ENCODE assay signal across 11 cellular contexts in the genomic region with DNA sequence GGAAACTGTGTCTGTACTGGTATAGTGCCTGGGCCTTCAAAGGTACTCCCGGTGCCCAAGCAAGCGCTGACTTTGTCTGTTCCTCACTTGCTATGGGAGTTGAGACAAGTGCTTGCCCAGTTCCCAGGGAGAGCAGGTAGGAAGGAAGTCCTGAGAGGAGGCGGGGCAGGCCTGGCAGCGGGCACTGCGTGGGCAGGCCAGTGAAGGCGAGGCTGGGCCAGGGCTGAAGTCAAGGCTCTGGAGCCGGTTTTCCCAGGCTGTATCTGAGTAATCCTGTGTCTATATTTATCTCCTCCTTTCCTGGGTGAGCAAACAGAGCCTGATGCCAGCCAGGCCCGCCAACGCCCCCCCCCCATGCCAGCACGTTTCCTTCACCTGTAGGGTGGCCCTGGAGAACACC. TPM values are rescaled to one million over a fixed set of nuclear protein-coding genes. Genes with fewer than 3 reads are reported as not detected.
DNase-seq lines count a peak whose midpoint lies in the region; ATAC-seq and TF ChIP-seq lines count a peak whose summit lies in the region.
"Had no signal": no experiment of that assay in that cellular context is flagged by ENCODE, and none has a peak within 500 bp of the region (broad histone marks: within the 10 kb centered on the region; RNA-seq: fewer than 3 reads in every experiment).

No MANE protein-coding gene starts in this region.

- H3K4me1 Mint-ChIP-seq in neural progenitor cell: peaks cover 38% of the 10 kb centered on the region
- H3K4me1 Mint-ChIP-seq in activated T-helper 2 cell treated with anti-CD3 and anti-CD28 coated beads, Interferon-gamma antibody, Interleukin-2, Interleukin-4, amounts not matched to agents 10 μg/mL and 5 μg/mL and 100 μg/mL, durations not matched to agents 14 hours and 24 hours and 36 hours (ENCODE audit: low read depth): peaks cover 9% of the 10 kb centered on the region

- H3K36me3 Mint-ChIP-seq in neural progenitor cell: no peaks in the 10 kb centered on the region
- no peaks in the 10 kb centered on the region for H3K36me3 Mint-ChIP-seq in activated T-helper 2 cell treated with anti-CD3 and anti-CD28 coated beads, Interferon-gamma antibody, Interleukin-2, Interleukin-4, amounts not matched to agents 10 μg/mL and 5 μg/mL and 100 μg/mL, durations not matched to agents 14 hours and 24 hours and 36 hours (ENCODE audit: low read depth)
- H3K36me3 Mint-ChIP-seq: stimulated activated naive B cell treated with anti-CD40 and anti-IgM and Interleukin-4, amounts not matched to agents 10 μg/mL and 1 μg/mL and 100 μg/mL, for 72 hours had no signal

- WGBS in esophagus squamous epithelium, 2 donors: 39 to 40% methylated on average over 7 of the region's 10 CpGs

- H3K36me3 ChIP-seq in esophagus squamous epithelium (no peaks in the 10 kb centered on the region), neural progenitor cell (no peaks in the 10 kb centered on the region)

- no peaks in the 10 kb centered on the region for H3K79me2 ChIP-seq in neural progenitor cell (ENCODE audit: low read depth)

- H3K27ac ChIP-seq in esophagus squamous epithelium (peak overlapping the region; percentile 72 to 91 (median 81)), neural progenitor cell (no peak overlapping the region)

- intact Hi-C loops in esophagus squamous epithelium (cut with DNase I): no loop called here
- intact Hi-C loops in activated T-helper 2 cell treated with anti-CD3 and anti-CD28 coated beads, Interferon-gamma antibody, Interleukin-2, Interleukin-4, amounts not matched to agents 10 μg/mL and 5 μg/mL and 100 μg/mL, durations not matched to agents 14 hours and 24 hours and 36 hours (cut with micrococcal nuclease): no loop called here

- peaks cover 2% of the 10 kb centered on the region for H3K27me3 Mint-ChIP-seq in neural progenitor cell (ENCODE audit: insufficient read depth, low read depth)
- peaks cover 3% of the 10 kb centered on the region for H3K27me3 Mint-ChIP-seq in activated T-helper 2 cell treated with anti-CD3 and anti-CD28 coated beads, Interferon-gamma antibody, Interleukin-2, Interleukin-4, amounts not matched to agents 10 μg/mL and 5 μg/mL and 100 μg/mL, durations not matched to agents 14 hours and 24 hours and 36 hours (ENCODE audit: low read depth)

- H3K9ac ChIP-seq in neural progenitor cell: no peak overlapping the region

- TF ChIP-seq POLR2A in esophagus squamous epithelium (IDR thresholded peaks at IDR 0.05): no peak

- no peak overlapping the region for H2AFZ ChIP-seq in neural progenitor cell (replicated peaks)

- H3K4me3 Mint-ChIP-seq in neural progenitor cell: no peak overlapping the region
- H3K4me3 Mint-ChIP-seq in activated T-helper 2 cell treated with anti-CD3 and anti-CD28 coated beads, Interferon-gamma antibody, Interleukin-2, Interleukin-4, amounts not matched to agents 10 μg/mL and 5 μg/mL and 100 μg/mL, durations not matched to agents 14 hours and 24 hours and 36 hours (ENCODE audit: low read depth): no peak overlapping the region
- H3K4me3 Mint-ChIP-seq: stimulated activated naive B cell treated with anti-CD40 and anti-IgM and Interleukin-4, amounts not matched to agents 10 μg/mL and 1 μg/mL and 100 μg/mL, for 72 hours had no signal

- ATAC-seq in GM21381 (IDR thresholded peaks at IDR 0.05; ENCODE audit: unreplicated experiment): no peak
- ATAC-seq: stimulated activated naive B cell treated with anti-CD40 and anti-IgM and Interleukin-4, amounts not matched to agents 10 μg/mL and 1 μg/mL and 100 μg/mL, for 72 hours had no signal

- TF ChIP-seq CTCF in esophagus squamous epithelium (IDR thresholded peaks at IDR 0.05): no peak
- no peak for TF ChIP-seq CTCF in neural progenitor cell (IDR thresholded peaks at IDR 0.05)

- H4K20me1 ChIP-seq in neural progenitor cell (ENCODE audit: low read depth): no peaks in the 10 kb centered on the region

- H3K27me3 ChIP-seq in esophagus squamous epithelium (peaks cover 0 to 13% (median 0%) of the 10 kb centered on the region in 4 donors), neural progenitor cell (peaks cover 14% of the 10 kb centered on the region)

- H3K9me3 ChIP-seq in esophagus squamous epithelium (no peaks in the 10 kb centered on the region), neural progenitor cell (ENCODE audit: low read depth) (no peaks in the 10 kb centered on the region)

- H3F3A ChIP-seq in neural progenitor cell (ENCODE audit: low read depth): peaks cover 11% of the 10 kb centered on the region

- no peaks in the 10 kb centered on the region for H3K9me3 Mint-ChIP-seq in neural progenitor cell
- H3K9me3 Mint-ChIP-seq in activated T-helper 2 cell treated with anti-CD3 and anti-CD28 coated beads, Interferon-gamma antibody, Interleukin-2, Interleukin-4, amounts not matched to agents 10 μg/mL and 5 μg/mL and 100 μg/mL, durations not matched to agents 14 hours and 24 hours and 36 hours: no peaks in the 10 kb centered on the region
- H3K9me3 Mint-ChIP-seq: stimulated activated naive B cell treated with anti-CD40 and anti-IgM and Interleukin-4, amounts not matched to agents 10 μg/mL and 1 μg/mL and 100 μg/mL, for 72 hours had no signal

- H3K4me3 ChIP-seq in esophagus squamous epithelium (peak overlapping the region in 1 of 4 donors; percentile 3), neural progenitor cell (no peak overlapping the region)

- H3K4me1 ChIP-seq in esophagus squamous epithelium (peaks cover 35 to 73% (median 50%) of the 10 kb centered on the region in 3 donors), neural progenitor cell (peaks cover 15% of the 10 kb centered on the region)

- no peak overlapping the region for H3K4me2 ChIP-seq in neural progenitor cell

- DNase-seq in AG08395 (ENCODE audit: low spot score) (peak; percentile 53), NCI-H510A treated with DMSO at 0.1 percent for 48 hours (lab: John Stamatoyannopoulos, UW) (peak; percentile 98), esophagus squamous epithelium (lab: John Stamatoyannopoulos, UW) (no peak), neural progenitor cell (ENCODE audit: low spot score) (no peak), NCI-H446 treated with DMSO at 0.1 percent for 48 hours (lab: John Stamatoyannopoulos, UW) (no peak), NCI-H345 (lab: John Stamatoyannopoulos, UW) (no peak)
- no peak for DNase-seq in activated T-helper 2 cell treated with anti-CD3 and anti-CD28 coated beads, Interferon-gamma antibody, Interleukin-2, Interleukin-4, amounts not matched to agents 10 μg/mL and 5 μg/mL and 100 μg/mL, durations not matched to agents 14 hours and 24 hours and 36 hours (ENCODE audit: low spot score)
- DNase-seq: activated effector memory CD4-positive, alpha-beta T cell treated with Interleukin-2 at 50 U/mL for 16 hours; Kasumi-1; stimulated activated naive B cell treated with anti-CD40 and anti-IgM and Interleukin-4, amounts not matched to agents 10 μg/mL and 1 μg/mL and 100 μg/mL, for 72 hours had no signal

- peak overlapping the region; percentile 89 for H3K27ac Mint-ChIP-seq in neural progenitor cell
- no peak overlapping the region for H3K27ac Mint-ChIP-seq in activated T-helper 2 cell treated with anti-CD3 and anti-CD28 coated beads, Interferon-gamma antibody, Interleukin-2, Interleukin-4, amounts not matched to agents 10 μg/mL and 5 μg/mL and 100 μg/mL, durations not matched to agents 14 hours and 24 hours and 36 hours
- H3K27ac Mint-ChIP-seq: stimulated activated naive B cell treated with anti-CD40 and anti-IgM and Interleukin-4, amounts not matched to agents 10 μg/mL and 1 μg/mL and 100 μg/mL, for 72 hours had no signal

RNA-seq across cellular contexts. Expression of gene EDN2, which starts 15.9 kb away (rescaled TPM):
- 10 to 100 TPM in 1 of 4 donors, 1 to 10 TPM in 2, under 1 TPM in 1; 0.35 to 18.3 (median 1.4) TPM for total RNA-seq in esophagus squamous epithelium
- total RNA-seq in neural progenitor cell (ENCODE audit: low replicate concordance): not detected in 2 replicates
- total RNA-seq in activated T-helper 2 cell treated with anti-CD3 and anti-CD28 coated beads, Interferon-gamma antibody, Interleukin-2, Interleukin-4, amounts not matched to agents 10 μg/mL and 5 μg/mL and 100 μg/mL, durations not matched to agents 14 hours and 24 hours and 36 hours: not detected in 2 replicates

Comparison
In these comparisons a context has a peak if more than half of its experiments do, and no peak if none do; other contexts are left out.
1. DNase-seq: peak in AG08395 (single experiment) and NCI-H510A treated with DMSO at 0.1 percent for 48 hours (single experiment); none in esophagus squamous epithelium (single experiment), neural progenitor cell (single experiment), NCI-H446 treated with DMSO at 0.1 percent for 48 hours (single experiment), activated T-helper 2 cell treated with anti-CD3 and anti-CD28 coated beads, Interferon-gamma antibody, Interleukin-2, Interleukin-4, amounts not matched to agents 10 μg/mL and 5 μg/mL and 100 μg/mL, durations not matched to agents 14 hours and 24 hours and 36 hours (single experiment) and NCI-H345 (single experiment).